In genomic region chr3:155192957-155193746, GRCh38 we compare ENCODE assay signal across 16 cellular contexts.
"Had no signal": no experiment of that assay in that cellular context is flagged by ENCODE, and none has a peak within 500 bp of the region (broad histone marks: within the 10 kb centered on the region; RNA-seq: fewer than 3 reads in every experiment).

No MANE protein-coding gene starts in this region.

- H3K4me2 ChIP-seq: hepatocyte, smooth muscle cell had no signal

- H3K79me2 ChIP-seq: hepatocyte had no signal

- H3K27ac ChIP-seq: dorsolateral prefrontal cortex, foreskin keratinocyte, hepatocyte, right atrium auricular region, sigmoid colon had no signal

- H3K36me3 ChIP-seq: right atrium auricular region, sigmoid colon had no signal

- ATAC-seq: foreskin keratinocyte; left colon; naive thymus-derived CD8-positive, alpha-beta T cell had no signal

- H3K4me3 ChIP-seq: dorsolateral prefrontal cortex, hepatocyte, right atrium auricular region, sigmoid colon, smooth muscle cell had no signal

- H3K9me3 ChIP-seq: right atrium auricular region, sigmoid colon had no signal

- H2AFZ ChIP-seq: hepatocyte had no signal

- H3K4me1 ChIP-seq: foreskin keratinocyte, right atrium auricular region had no signal

- DNase-seq: cortex of kidney; dorsolateral prefrontal cortex; effector CD8-positive, alpha-beta T cell; foreskin keratinocyte; head of caudate nucleus; left colon; mesendoderm; naive thymus-derived CD8-positive, alpha-beta T cell; posterior cingulate gyrus; sigmoid colon; stimulated activated CD4-positive, alpha-beta T cell treated with anti-CD3 and anti-CD28 coated beads, Interleukin-2, amount 100 ng/mL, for 48 hours; stimulated activated naive CD4-positive, alpha-beta T cell treated with Interleukin-2 at 50 U/mL for 16 hours; trophoblast cell had no signal

- H3K27me3 ChIP-seq: foreskin keratinocyte, hepatocyte, right atrium auricular region, sigmoid colon had no signal
